9 cellular contexts compared by ENCODE assay signal in the genomic region with DNA sequence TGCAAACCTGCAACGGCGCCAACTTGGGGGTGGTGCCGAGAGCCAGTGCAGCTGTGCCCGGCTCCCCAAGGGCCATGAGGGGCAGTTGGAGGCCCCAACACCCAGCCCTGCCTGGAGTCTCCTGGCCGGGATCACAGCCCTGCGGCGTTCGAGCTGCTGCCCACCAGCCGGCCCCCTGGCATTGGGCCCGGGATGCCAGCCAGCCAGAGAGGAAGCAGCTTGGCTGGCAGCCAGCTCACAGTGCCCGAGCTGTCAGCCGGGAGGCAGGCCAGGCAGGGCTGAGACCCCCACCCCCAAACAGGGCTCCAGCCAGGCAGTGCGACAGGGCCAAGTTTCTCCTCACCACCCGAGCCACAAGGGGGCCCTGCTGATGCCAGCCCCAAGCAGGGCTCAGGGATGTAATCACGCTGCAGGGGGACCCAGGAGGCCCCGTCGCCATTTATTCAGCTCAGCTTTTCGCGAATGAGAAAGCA. TPM values are rescaled to one million over a fixed set of nuclear protein-coding genes. Genes with fewer than 3 reads are reported as not detected.
DNase-seq lines count a peak whose midpoint lies in the region; ATAC-seq and TF ChIP-seq lines count a peak whose summit lies in the region.
"Had no signal": no experiment of that assay in that cellular context is flagged by ENCODE, and none has a peak within 500 bp of the region (broad histone marks: within the 10 kb centered on the region; RNA-seq: fewer than 3 reads in every experiment).

No MANE protein-coding gene starts in this region.

- H2AFZ ChIP-seq in neural progenitor cell (replicated peaks), result no peak overlapping the region

- TF ChIP-seq CTCF in GM12865 (IDR thresholded peaks at IDR 0.05; ENCODE audit: insufficient read depth, low read depth, low read length, missing control alignments) (peak; percentile 7), neural progenitor cell (IDR thresholded peaks at IDR 0.05) (peak; percentile 42)

- DNase-seq in GM12865 (ENCODE audit: low read depth) (no peak), NCI-H2029 (lab: John Stamatoyannopoulos, UW) (peak; percentile 84), caudate nucleus (lab: John Stamatoyannopoulos, UW) (peak in 55 of 61 donors; percentile 33 to 89 (median 64)), neural progenitor cell (ENCODE audit: low spot score) (no peak), NCI-H226 (no peak)
- DNase-seq in stimulated activated CD4-positive, alpha-beta T cell treated with anti-CD3 and anti-CD28 coated beads, Interleukin-15, amount 100 ng/mL, for 24 hours, result no peak
- no peak for DNase-seq in activated effector memory CD4-positive, alpha-beta T cell treated with anti-CD3 and anti-CD28 coated beads, Interleukin-2, amount 50 U/mL, for 16 hours
- no peak for DNase-seq in activated T-cell treated with anti-CD3 and anti-CD28 coated beads, Interleukin-2, amount 50 U/mL, for 72 hours

- no peak overlapping the region for H3K9ac ChIP-seq in neural progenitor cell

- peaks cover 10% of the 10 kb centered on the region for H3K27me3 Mint-ChIP-seq in neural progenitor cell (ENCODE audit: insufficient read depth, low read depth)
- H3K27me3 Mint-ChIP-seq in activated T-cell treated with anti-CD3 and anti-CD28 coated beads, Interleukin-2, amount 50 U/mL, for 72 hours (ENCODE audit: low read depth), result no peaks in the 10 kb centered on the region

- H3K36me3 Mint-ChIP-seq in neural progenitor cell, result no peaks in the 10 kb centered on the region
- no peaks in the 10 kb centered on the region for H3K36me3 Mint-ChIP-seq in activated T-cell treated with anti-CD3 and anti-CD28 coated beads, Interleukin-2, amount 50 U/mL, for 72 hours (ENCODE audit: insufficient read depth in 2 of 2)

- no peak for ATAC-seq in activated T-cell treated with anti-CD3 and anti-CD28 coated beads, Interleukin-2, amount 50 U/mL, for 72 hours (replicated peaks in 1 of 2)
- ATAC-seq: left lobe of liver had no signal

- no peaks in the 10 kb centered on the region for H3K79me2 ChIP-seq in neural progenitor cell (ENCODE audit: low read depth)

- H3K27me3 ChIP-seq in neural progenitor cell, result no peaks in the 10 kb centered on the region

- no peak overlapping the region for H3K4me2 ChIP-seq in neural progenitor cell

- no peaks in the 10 kb centered on the region for H3K36me3 ChIP-seq in neural progenitor cell

- H3K4me3 Mint-ChIP-seq in neural progenitor cell, result no peak overlapping the region
- H3K4me3 Mint-ChIP-seq in activated T-cell treated with anti-CD3 and anti-CD28 coated beads, Interleukin-2, amount 50 U/mL, for 72 hours, result no peak overlapping the region

- peaks cover 79% of the 10 kb centered on the region for H3K4me1 Mint-ChIP-seq in neural progenitor cell
- peaks cover 54% of the 10 kb centered on the region for H3K4me1 Mint-ChIP-seq in activated T-cell treated with anti-CD3 and anti-CD28 coated beads, Interleukin-2, amount 50 U/mL, for 72 hours (ENCODE audit: low read depth)

- no peaks in the 10 kb centered on the region for H3K9me3 Mint-ChIP-seq in neural progenitor cell
- no peaks in the 10 kb centered on the region for H3K9me3 Mint-ChIP-seq in activated T-cell treated with anti-CD3 and anti-CD28 coated beads, Interleukin-2, amount 50 U/mL, for 72 hours

- H4K20me1 ChIP-seq in neural progenitor cell (ENCODE audit: low read depth), result peaks cover 92% of the 10 kb centered on the region

- H3K9me3 ChIP-seq in neural progenitor cell (ENCODE audit: low read depth), result no peaks in the 10 kb centered on the region

- H3F3A ChIP-seq in neural progenitor cell (ENCODE audit: low read depth), result peaks cover 24% of the 10 kb centered on the region

- no peak overlapping the region for H3K27ac ChIP-seq in caudate nucleus (ENCODE audit: low read depth, low read length)
- no peak overlapping the region for H3K27ac ChIP-seq in neural progenitor cell

- H3K4me1 ChIP-seq in neural progenitor cell, result peaks cover 44% of the 10 kb centered on the region

- no peak overlapping the region for H3K27ac Mint-ChIP-seq in neural progenitor cell
- H3K27ac Mint-ChIP-seq in activated T-cell treated with anti-CD3 and anti-CD28 coated beads, Interleukin-2, amount 50 U/mL, for 72 hours, result no peak overlapping the region

- H3K4me3 ChIP-seq in GM12865 (ENCODE audit: low read depth, low read length) (no peak overlapping the region), neural progenitor cell (no peak overlapping the region)

RNA-seq across cellular contexts. Expression of a gene that starts 26.0 kb away (rescaled TPM):
- 53.7 and 67.4 TPM in 2 replicates for total RNA-seq in neural progenitor cell (ENCODE audit: low replicate concordance)
- total RNA-seq in activated T-cell treated with anti-CD3 and anti-CD28 coated beads, Interleukin-2, amount 50 U/mL, for 72 hours, result 10 to 100 TPM; 64.0 to 82.8 TPM

Comparison
In these comparisons a context has a peak if more than half of its experiments do, and no peak if none do; other contexts are left out.
1. DNase-seq: peak in NCI-H2029 (single experiment) and caudate nucleus (55 of 61); none in GM12865 (single experiment), neural progenitor cell (single experiment), stimulated activated CD4-positive, alpha-beta T cell treated with anti-CD3 and anti-CD28 coated beads, Interleukin-15, amount 100 ng/mL, for 24 hours (single experiment), activated effector memory CD4-positive, alpha-beta T cell treated with anti-CD3 and anti-CD28 coated beads, Interleukin-2, amount 50 U/mL, for 16 hours (single experiment), activated T-cell treated with anti-CD3 and anti-CD28 coated beads, Interleukin-2, amount 50 U/mL, for 72 hours (0 of 2) and NCI-H226 (single experiment).